Comparison of ENCODE assay signal across 8 cellular contexts in the genomic region with DNA sequence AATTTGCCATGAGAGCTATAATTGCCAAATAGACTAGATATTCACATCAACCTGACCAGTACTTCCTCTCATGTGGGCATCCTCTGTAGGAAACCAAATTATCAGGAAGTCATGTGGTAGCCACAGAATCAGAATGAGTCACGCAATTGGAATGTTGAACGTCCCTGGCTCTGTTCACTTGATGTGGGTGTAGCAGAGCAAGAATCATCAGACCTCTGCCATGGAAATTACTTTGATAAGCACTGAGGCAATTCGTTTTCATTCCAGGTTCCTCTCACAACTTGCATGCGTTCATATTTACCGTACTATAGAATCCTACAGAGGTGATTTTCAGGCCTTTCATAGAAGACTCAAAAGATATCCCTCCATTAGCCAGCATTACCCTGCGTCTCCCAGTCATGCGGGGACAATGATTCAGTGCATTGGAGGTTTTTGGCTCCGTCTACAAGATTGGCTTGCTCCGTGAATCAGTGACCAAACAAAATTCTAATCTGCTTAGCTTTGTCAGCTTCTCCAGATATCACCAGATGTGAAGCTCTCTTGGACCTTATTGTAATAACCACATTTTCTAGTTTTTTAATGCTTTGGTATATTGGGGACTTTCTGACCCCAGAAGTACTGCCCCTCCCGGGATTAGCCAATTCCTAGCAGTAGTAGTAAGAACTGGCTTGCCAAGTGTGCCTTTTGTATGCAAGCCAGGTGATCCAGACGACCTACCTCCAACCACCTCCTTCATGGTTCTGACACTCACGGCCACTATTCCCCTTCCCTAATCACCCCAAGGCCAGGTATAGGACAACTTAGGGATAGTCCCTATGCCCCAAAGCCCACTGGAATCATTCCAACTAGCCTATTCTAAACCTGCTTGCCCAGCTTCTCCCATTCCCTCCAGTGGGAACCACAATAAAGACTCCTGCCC.
A peak's percentile ranks its signal among the peaks of the same experiment; 100 is the strongest.
DNase-seq lines count a peak whose midpoint lies in the region; ATAC-seq and TF ChIP-seq lines count a peak whose summit lies in the region.

No MANE protein-coding gene starts in this region.

- H3K27ac ChIP-seq in subcutaneous abdominal adipose tissue (ENCODE audit: low read depth, low read length), result peak overlapping the region; percentile 81

- H3K27me3 ChIP-seq in subcutaneous abdominal adipose tissue (ENCODE audit: control insufficient read depth in 5 of 5, insufficient read depth in 4 of 5, low read length in 5 of 5), result no peaks in the 10 kb centered on the region

- no peaks in the 10 kb centered on the region for H3K36me3 ChIP-seq in subcutaneous abdominal adipose tissue (ENCODE audit: control insufficient read depth in 5 of 5, insufficient read depth in 5 of 5, low read length in 5 of 5)

- no peak for TF ChIP-seq POLR2A in NB4 (IDR thresholded peaks at IDR 0.05; ENCODE audit: extremely low read depth, insufficient read length)

- in situ Hi-C loops in astrocyte of the spinal cord (cut with HindIII; ENCODE audit: low sequenced_read_pairs), result no loop called here

- H3K9me3 ChIP-seq in subcutaneous abdominal adipose tissue (ENCODE audit: control insufficient read depth in 5 of 5, low read length in 5 of 5), result no peaks in the 10 kb centered on the region

- H3K9ac ChIP-seq in subcutaneous abdominal adipose tissue (ENCODE audit: low read length in 5 of 5), result peak overlapping the region in 4 of 5 donors; percentile 1 to 13 (median 4)

- DNase-seq in COLO668 (lab: John Stamatoyannopoulos, UW; ENCODE audit: unreplicated experiment), result peak; percentile 58
- DNase-seq in NB4 (ENCODE audit: low read depth), result peak; percentile 78
- DNase-seq in astrocyte of the spinal cord (ENCODE audit: low read depth, low spot score), result peak; percentile 93
- peak; percentile 40 for DNase-seq in inferior parietal cortex (ENCODE audit: extremely low spot score)
- DNase-seq in effector CD8-positive, alpha-beta T cell (lab: John Stamatoyannopoulos, UW), result no peak
- no peak for DNase-seq in middle frontal gyrus (ENCODE audit: extremely low spot score, low spot score)

- ATAC-seq in HG02870 (IDR thresholded peaks at IDR 0.05; ENCODE audit: unreplicated experiment), result no peak

- TF ChIP-seq CTCF in NB4 (IDR thresholded peaks at IDR 0.05; ENCODE audit: low read depth, low read length) (no peak), astrocyte of the spinal cord (IDR thresholded peaks at IDR 0.05; ENCODE audit: low read depth, low read length) (no peak)

- peaks cover 0 to 26% (median 17%) of the 10 kb centered on the region in 5 donors for H3K4me1 ChIP-seq in subcutaneous abdominal adipose tissue (ENCODE audit: control insufficient read depth in 5 of 5, insufficient read depth in 5 of 5, low read length in 5 of 5)

- no peak overlapping the region for H3K4me3 ChIP-seq in NB4 (ENCODE audit: low read depth, low read length)
- H3K4me3 ChIP-seq in astrocyte of the spinal cord (ENCODE audit: low read depth, low read length), result no peak overlapping the region
- peak overlapping the region; percentile 0 to 56 (median 27) for H3K4me3 ChIP-seq in subcutaneous abdominal adipose tissue (ENCODE audit: low read depth in 1 of 5, low read length in 5 of 5)

Comparison
In these comparisons a context has a peak if more than half of its experiments do, and no peak if none do; other contexts are left out.
1. DNase-seq: peak in COLO668 (single experiment), NB4 (single experiment), astrocyte of the spinal cord (single experiment) and inferior parietal cortex (single experiment); none in effector CD8-positive, alpha-beta T cell (single experiment) and middle frontal gyrus (single experiment).
2. H3K4me3 ChIP-seq: peak in subcutaneous abdominal adipose tissue (5 of 5); none in NB4 (single experiment) and astrocyte of the spinal cord (single experiment).